In genomic region chr3:3798641-3799113, GRCh38 we compare ENCODE assay signal across 8 cellular contexts. TPM values are rescaled to one million over a fixed set of nuclear protein-coding genes. Genes with fewer than 3 reads are reported as not detected.
A peak's percentile ranks its signal among the peaks of the same experiment; 100 is the strongest.
DNase-seq lines count a peak whose midpoint lies in the region; ATAC-seq, FAIRE-seq and TF ChIP-seq lines count a peak whose summit lies in the region.
"Had no signal": no experiment of that assay in that cellular context is flagged by ENCODE, and none has a peak within 500 bp of the region (broad histone marks: within the 10 kb centered on the region; RNA-seq: fewer than 3 reads in every experiment).

No MANE protein-coding gene starts in this region.

- H3K4me3 ChIP-seq in LNCaP clone FGC (ENCODE audit: low read depth, low read length) (peak overlapping the region; percentile 76), astrocyte of the spinal cord (ENCODE audit: low read depth, low read length) (peak overlapping the region; percentile 48), kidney (ENCODE audit: low read length in 2 of 2) (peak overlapping the region; percentile 67 to 72)

- no peak for DNase-seq in LNCaP clone FGC (ENCODE audit: low read depth)
- no peak for DNase-seq in astrocyte of the spinal cord (ENCODE audit: low read depth, low spot score)
- no peak for DNase-seq in kidney
- peak; percentile 16 to 35 for DNase-seq in stimulated activated CD4-positive, alpha-beta T cell treated with anti-CD3 and anti-CD28 coated beads, Interleukin-2, amount 100 ng/mL, for 24 hours

- H3K36me3 ChIP-seq in kidney (ENCODE audit: control insufficient read depth in 1 of 2, insufficient read depth in 2 of 2, low read length in 2 of 2) = no peaks in the 10 kb centered on the region

- in situ Hi-C loops in astrocyte of the spinal cord (cut with HindIII; ENCODE audit: low sequenced_read_pairs) = no loop called here

- FAIRE-seq in kidney (lab: Jason Lieb, UNC) = no peak

- no peak overlapping the region for H3K27ac ChIP-seq in kidney (ENCODE audit: low read depth in 2 of 2, low read length in 2 of 2)

- no peaks in the 10 kb centered on the region for H3K9me3 ChIP-seq in kidney (ENCODE audit: control insufficient read depth in 1 of 2, low read length in 2 of 2)

- H3K4me1 ChIP-seq in kidney (ENCODE audit: control insufficient read depth in 1 of 2, insufficient read depth in 1 of 2, low read depth in 1 of 2, low read length in 2 of 2) = peaks cover 0 to 2% of the 10 kb centered on the region in 2 donors

- TF ChIP-seq CTCF in LNCaP clone FGC (IDR thresholded peaks at IDR 0.05; ENCODE audit: control insufficient read depth, extremely low read depth, insufficient read depth) (no peak), astrocyte of the spinal cord (IDR thresholded peaks at IDR 0.05; ENCODE audit: low read depth, low read length) (no peak), kidney (IDR thresholded peaks at IDR 0.05; ENCODE audit: borderline replicate concordance, extremely low read depth, insufficient read depth) (no peak)

- H3K9ac ChIP-seq in kidney (ENCODE audit: low read length in 2 of 2) = peak overlapping the region in 1 of 2 donors; percentile 28

- ATAC-seq in GM19463 (IDR thresholded peaks at IDR 0.05; ENCODE audit: unreplicated experiment) (peak; percentile 26), GM18517 (IDR thresholded peaks at IDR 0.05; ENCODE audit: unreplicated experiment) (no peak), GM18868 (IDR thresholded peaks at IDR 0.05; ENCODE audit: unreplicated experiment) (no peak)

- intact Hi-C loops in kidney (cut with DNase I) = no loop called here

RNA-seq across cellular contexts. Expression of gene LRRN1, which starts 0.6 kb away (rescaled TPM):
- total RNA-seq in kidney = 1.4 TPM
- polyA plus RNA-seq in kidney (ENCODE audit: insufficient read depth, low read depth, low replicate concordance) = 0.41 TPM
- total RNA-seq: pulmonary artery endothelial cell had no signal

Comparison
In these comparisons a context has a peak if more than half of its experiments do, and no peak if none do; other contexts are left out.
1. DNase-seq: peak in stimulated activated CD4-positive, alpha-beta T cell treated with anti-CD3 and anti-CD28 coated beads, Interleukin-2, amount 100 ng/mL, for 24 hours (2 of 2); none in LNCaP clone FGC (single experiment), astrocyte of the spinal cord (single experiment) and kidney (single experiment).
2. Peak in every context shown above with its lines, with median percentiles within 50 percentile points of each other: H3K4me3 ChIP-seq.